Comparison of ENCODE assay signal across 11 cellular contexts in the genomic region with DNA sequence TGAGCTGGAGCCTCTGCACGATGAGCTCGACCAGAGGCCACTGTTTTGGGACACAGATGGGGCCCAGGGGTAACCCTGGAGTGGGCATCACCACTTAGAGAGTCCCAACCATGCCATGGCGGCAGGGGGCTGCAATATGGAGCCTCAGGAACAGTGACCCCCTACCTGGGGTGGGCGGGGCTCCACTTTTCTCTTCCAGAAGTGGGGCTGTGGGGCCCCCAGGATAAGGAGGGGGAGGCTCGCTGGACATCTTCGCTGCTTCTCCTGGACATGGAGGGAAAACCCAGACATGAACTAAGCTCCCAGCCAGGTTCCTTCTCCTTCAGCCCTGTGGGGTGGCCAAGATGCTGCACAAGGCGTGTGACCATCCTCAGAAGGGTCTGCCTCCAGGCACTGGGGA. TPM values are rescaled to one million over a fixed set of nuclear protein-coding genes. Genes with fewer than 3 reads are reported as not detected.
DNase-seq lines count a peak whose midpoint lies in the region; ATAC-seq and TF ChIP-seq lines count a peak whose summit lies in the region.
"Had no signal": no experiment of that assay in that cellular context is flagged by ENCODE, and none has a peak within 500 bp of the region (broad histone marks: within the 10 kb centered on the region; RNA-seq: fewer than 3 reads in every experiment).

No MANE protein-coding gene starts in this region.

- H3K9me3 ChIP-seq in BLaER1 (no peaks in the 10 kb centered on the region), left lung (no peaks in the 10 kb centered on the region)
- H3K9me3 ChIP-seq: testis had no signal

- H3K9ac ChIP-seq in BLaER1 = peak overlapping the region; percentile 51

- peaks cover 52% of the 10 kb centered on the region for H3K4me1 ChIP-seq in BLaER1
- peaks cover 22 to 57% of the 10 kb centered on the region in 2 donors for H3K4me1 ChIP-seq in left lung

- H3K27me3 ChIP-seq in BLaER1 (no peaks in the 10 kb centered on the region), left lung (no peaks in the 10 kb centered on the region)
- H3K27me3 ChIP-seq: testis had no signal

- POLR2A ChIA-PET in T-cell (lab: Charles Lee) = no interaction called here

- peaks cover 65% of the 10 kb centered on the region for H4K20me1 ChIP-seq in BLaER1

- intact Hi-C loops in left lung (cut with DNase I) = loop anchor here in 1 of 2 donors (10.0 kb wide), 1 partner anchor 71 kb away; no protein-coding TSS in a partner anchor

- H3K27ac Mint-ChIP-seq in T-cell = peak overlapping the region; percentile 89 to 96
- H3K27ac Mint-ChIP-seq: nephron had no signal

- H3K9me3 Mint-ChIP-seq in T-cell = no peaks in the 10 kb centered on the region
- H3K9me3 Mint-ChIP-seq: endodermal cell, nephron had no signal

- no peak for DNase-seq in T-cell
- no peak for DNase-seq in left lung
- DNase-seq in HPDE6-E6E7 (ENCODE audit: extremely low spot score) = no peak
- DNase-seq in omental fat pad (ENCODE audit: low spot score) = no peak
- DNase-seq: activated gamma-delta T cell treated with Interleukin-2 at 50 U/mL for 16 hours, testis had no signal

- H3K36me3 Mint-ChIP-seq in T-cell = peaks cover 30% of the 10 kb centered on the region

- peak overlapping the region in 1 of 3 donors; percentile 53 for H3K4me3 Mint-ChIP-seq in T-cell
- H3K4me3 Mint-ChIP-seq: endodermal cell, nephron had no signal

- H3K36me3 ChIP-seq in BLaER1 (peaks cover 59% of the 10 kb centered on the region), left lung (peaks cover 0 to 49% of the 10 kb centered on the region in 2 donors)

- no peak for ATAC-seq in T-cell (replicated peaks in 1 of 4)
- ATAC-seq in left lung = no peak
- no peak for ATAC-seq in omental fat pad (ENCODE audit: low FRiP score)
- no peak for ATAC-seq in HG03175 (IDR thresholded peaks at IDR 0.05; ENCODE audit: unreplicated experiment)

- H3K27me3 Mint-ChIP-seq in T-cell = no peaks in the 10 kb centered on the region

- H3K4me2 ChIP-seq in BLaER1 = peak overlapping the region; percentile 86

- H3K27ac ChIP-seq in BLaER1 (peak overlapping the region; percentile 83), left lung (peak overlapping the region; percentile 40 to 75)
- H3K27ac ChIP-seq: C4-2B, testis had no signal

- H3K4me3 ChIP-seq in BLaER1 (no peak overlapping the region), left lung (no peak overlapping the region)
- H3K4me3 ChIP-seq: testis had no signal

- TF ChIP-seq CTCF in left lung (IDR thresholded peaks at IDR 0.05) = no peak
- no peak for TF ChIP-seq CTCF in omental fat pad (IDR thresholded peaks at IDR 0.05)

- CTCF ChIA-PET in T-cell (lab: Charles Lee) = interaction anchor here in 1 of 2 donors (1.2 to 1.9 kb wide), 2 partner anchors 9 to 22 kb away, joined by 3 to 8 read pairs; no protein-coding TSS in a partner anchor

- H3K4me1 Mint-ChIP-seq in T-cell = peaks cover 46 to 67% (median 56%) of the 10 kb centered on the region in 3 donors

RNA-seq across cellular contexts. Expression of a gene that starts 24.7 kb away (rescaled TPM):
- total RNA-seq in T-cell (10 to 100 TPM; 28.6 to 31.3 (median 29.7) TPM), left lung (10 to 100 TPM; 22.2 to 27.0 TPM), omental fat pad (10 to 100 TPM; 12.7 to 18.8 (median 14.2) TPM)

RNA-seq across cellular contexts. Expression of a gene that starts 37.7 kb away (rescaled TPM):
- total RNA-seq in T-cell (10 to 100 TPM; 49.1 to 74.4 (median 70.5) TPM), left lung (10 to 100 TPM; 50.8 to 51.5 TPM), omental fat pad (100 to 1,000 TPM in 1 of 4 donors, 10 to 100 TPM in 3; 82.8 to 105 (median 96.5) TPM)

RNA-seq across cellular contexts. Expression of a gene that starts 39.5 kb away (rescaled TPM):
- 10 to 100 TPM; 50.1 to 79.1 (median 62.1) TPM for total RNA-seq in T-cell
- 10 to 100 TPM; 31.4 to 36.5 TPM for total RNA-seq in left lung
- total RNA-seq in omental fat pad = 10 to 100 TPM; 27.9 to 56.8 (median 44.5) TPM

RNA-seq across cellular contexts. Expression of a gene that starts 42.3 kb away (rescaled TPM):
- total RNA-seq in T-cell (under 1 TPM; 0.30 to 0.66 (median 0.50) TPM), left lung (under 1 TPM; 0.17 to 0.18 TPM), omental fat pad (under 1 TPM in 2 of 4 donors, not detected in 2; 0.19 to 0.36 TPM)
